27 cellular contexts compared by ENCODE assay signal in the genomic region with DNA sequence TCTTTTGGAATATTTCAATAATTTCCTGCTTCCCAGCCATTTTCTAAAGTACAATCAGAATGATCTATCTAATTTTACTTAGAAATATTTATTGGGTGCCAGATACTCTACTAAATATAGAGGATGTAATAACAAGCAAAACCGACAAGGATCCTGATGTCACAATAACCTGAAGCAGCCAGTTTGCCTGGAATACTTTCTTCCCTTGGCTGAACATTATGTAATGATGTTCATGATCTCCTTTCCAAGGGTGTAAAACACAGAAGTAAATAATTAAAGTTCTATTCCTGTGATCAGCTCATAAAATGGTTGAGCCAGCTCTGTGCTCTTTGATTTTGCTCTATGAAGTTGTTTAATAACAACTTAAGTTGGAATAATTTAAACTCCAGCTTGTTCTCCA.
"Had no signal": no experiment of that assay in that cellular context is flagged by ENCODE, and none has a peak within 500 bp of the region (broad histone marks: within the 10 kb centered on the region; RNA-seq: fewer than 3 reads in every experiment).

No MANE protein-coding gene starts in this region.

- H3K36me3 ChIP-seq: ascending aorta, breast epithelium, cardiac muscle cell, colonic mucosa had no signal

- H3K4me3 ChIP-seq: ascending aorta, breast epithelium, cardiac muscle cell, colonic mucosa, esophagus squamous epithelium had no signal

- H3K27me3 ChIP-seq: ascending aorta, breast epithelium, colonic mucosa, esophagus squamous epithelium had no signal

- ATAC-seq: activated CD4-positive, alpha-beta T cell treated with anti-CD3 and anti-CD28 coated beads for 36 hours; activated naive CD4-positive, alpha-beta T cell treated with anti-CD3 and anti-CD28 coated beads, Interleukin-2, amount 50 U/mL, for 72 hours; activated T-cell treated with anti-CD3 and anti-CD28 coated beads, Interleukin-2, amount 50 U/mL, for 72 hours had no signal

- DNase-seq: activated CD4-positive, alpha-beta memory T cell treated with anti-CD3 and anti-CD28 coated beads, Interleukin-2, amount 10 ng/mL, durations not matched to agents 7 days and 5 days; activated CD4-positive, alpha-beta T cell treated with anti-CD3 and anti-CD28 coated beads for 36 hours; activated CD4-positive, alpha-beta T cell treated with anti-CD3 and anti-CD28 coated beads, Interleukin-2, amount 10 ng/mL, durations not matched to agents 7 days and 5 days; activated CD4-positive, alpha-beta T cell treated with anti-CD3 and anti-CD28 coated beads, Interleukin-2, amount 50 U/mL, for 4 hours; activated CD4-positive, CD25-positive, alpha-beta regulatory T cell; activated CD4-positive, CD25-positive, alpha-beta regulatory T cell treated with anti-CD3 and anti-CD28 coated beads, Interleukin-2, amount 50 U/mL, for 72 hours; activated CD8-positive, alpha-beta memory T cell treated with anti-CD3 and anti-CD28 coated beads, Interleukin-2, amount 50 U/mL, for 48 hours; activated gamma-delta T cell; activated naive CD4-positive, alpha-beta T cell; activated naive CD4-positive, alpha-beta T cell treated with anti-CD3 and anti-CD28 coated beads, Interleukin-2, amount 10 ng/mL, durations not matched to agents 7 days and 5 days; activated naive CD8-positive, alpha-beta T cell treated with anti-CD3 and anti-CD28 coated beads, Interleukin-2, amount 10 ng/mL, durations not matched to agents 7 days and 5 days; activated T-cell treated with anti-CD3 and anti-CD28 coated beads for 4 hours; activated T-cell treated with anti-CD3 and anti-CD28 coated beads, Interleukin-2, amount 50 U/mL, for 24 hours; activated T-cell treated with anti-CD3 and anti-CD28 coated beads, Interleukin-2, amount 50 U/mL, for 72 hours; central memory CD4-positive, alpha-beta T cell; cerebellar nuclear complex; colonic mucosa; effector CD4-positive, alpha-beta T cell; esophagus squamous epithelium; foreskin fibroblast; glutamatergic neuron; T-helper 2 cell had no signal

- H3K9me3 ChIP-seq: ascending aorta, breast epithelium, colonic mucosa, esophagus squamous epithelium had no signal

- H3K27ac ChIP-seq: ascending aorta, breast epithelium, cardiac muscle cell, colonic mucosa, epithelial cell of prostate, esophagus squamous epithelium had no signal
